24 cellular contexts compared by ENCODE assay signal in the genomic region with DNA sequence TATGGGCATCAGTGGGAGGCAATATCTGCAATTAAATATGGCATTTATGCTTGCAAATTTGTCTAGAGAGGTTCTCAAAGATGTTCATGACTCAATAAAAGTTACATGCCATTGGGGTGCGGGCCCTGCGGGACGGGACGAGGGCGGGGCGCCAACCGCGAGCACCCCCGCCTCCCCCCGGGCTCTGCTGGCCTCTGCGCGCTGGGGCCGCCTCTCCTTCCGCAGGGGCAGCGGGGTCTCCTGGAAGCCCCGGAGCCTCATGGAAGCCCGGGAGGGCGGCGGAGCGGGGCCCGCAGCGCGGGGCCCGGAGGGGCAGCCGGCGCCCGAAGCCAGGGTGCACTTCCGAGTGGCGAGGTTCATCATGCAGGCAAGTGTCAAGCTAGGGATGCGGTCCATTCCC.
"Had no signal": no experiment of that assay in that cellular context is flagged by ENCODE, and none has a peak within 500 bp of the region (broad histone marks: within the 10 kb centered on the region; RNA-seq: fewer than 3 reads in every experiment).

No MANE protein-coding gene starts in this region.

- H3K36me3 ChIP-seq: MG63, SJSA1 had no signal

- DNase-seq: IMR-90, Karpas-422, KG1, MG63, NCI-H1092, NCI-H1105 treated with DMSO at 0.1 percent for 48 hours, NCI-H1417 treated with DMSO at 0.1 percent for 48 hours, NCI-H146, NCI-H1694 treated with DMSO at 0.1 percent for 48 hours, NCI-H1930, NCI-H2081, NCI-H2107, NCI-H2227 treated with DMSO at 0.1 percent for 48 hours, NCI-H446, NCI-H510A, NCI-H524 treated with DMSO at 0.1 percent for 48 hours, NCI-H69, NCI-H774, Right ventricle myocardium superior, RPMI8226, SIG-M5 had no signal

- H3K4me3 ChIP-seq: MG63, SJSA1, SK-N-MC had no signal

- ATAC-seq: HepG2 had no signal

- H3K27me3 ChIP-seq: MG63, SJSA1 had no signal
